In genomic region chr22:29325356-29325755, GRCh38 we compare ENCODE assay signal across 20 cellular contexts. TPM values are rescaled to one million over a fixed set of nuclear protein-coding genes. Genes with fewer than 3 reads are reported as not detected.
A peak's percentile ranks its signal among the peaks of the same experiment; 100 is the strongest.
DNase-seq lines count a peak whose midpoint lies in the region; ATAC-seq and TF ChIP-seq lines count a peak whose summit lies in the region.
"Had no signal": no experiment of that assay in that cellular context is flagged by ENCODE, and none has a peak within 500 bp of the region (broad histone marks: within the 10 kb centered on the region; RNA-seq: fewer than 3 reads in every experiment).

No MANE protein-coding gene starts in this region.

- H3K27me3 Mint-ChIP-seq in CD14-positive monocyte (ENCODE audit: low read depth in 3 of 3) (peaks cover 0 to 3% (median 0%) of the 10 kb centered on the region in 3 donors), neural crest cell (ENCODE audit: low read depth) (no peaks in the 10 kb centered on the region)
- no peaks in the 10 kb centered on the region for H3K27me3 Mint-ChIP-seq in activated T-helper 17 cell treated with anti-CD3 and anti-CD28 coated beads, Interleukin-2, amount 50 U/mL, for 72 hours

- H4K20me1 ChIP-seq in OCI-LY7 (ENCODE audit: insufficient read depth, low read length), result no peaks in the 10 kb centered on the region

- intact Hi-C loops in CD14-positive monocyte (cut with micrococcal nuclease), result no loop called here
- intact Hi-C loops in OCI-LY7 (cut with micrococcal nuclease; ENCODE audit: unreplicated experiment), result no loop called here

- ATAC-seq in HG03045 (IDR thresholded peaks at IDR 0.05; ENCODE audit: unreplicated experiment), result no peak
- no peak for ATAC-seq in activated T-helper 17 cell treated with anti-CD3 and anti-CD28 coated beads, Interleukin-2, amount 50 U/mL, for 72 hours (replicated peaks)

- H3K79me2 ChIP-seq in OCI-LY7 (ENCODE audit: insufficient read depth, low read depth, low read length), result no peaks in the 10 kb centered on the region

- H3K9me2 ChIP-seq in OCI-LY7 (ENCODE audit: insufficient read depth, low read length), result no peaks in the 10 kb centered on the region

- peaks cover 0 to 3% (median 0%) of the 10 kb centered on the region in 7 donors for H3K9me3 Mint-ChIP-seq in CD14-positive monocyte
- H3K9me3 Mint-ChIP-seq in neural crest cell, result no peaks in the 10 kb centered on the region
- no peaks in the 10 kb centered on the region for H3K9me3 Mint-ChIP-seq in activated T-helper 17 cell treated with anti-CD3 and anti-CD28 coated beads, Interleukin-2, amount 50 U/mL, for 72 hours

- H3K4me3 ChIP-seq in OCI-LY7 (ENCODE audit: low read depth, low read length, poor library complexity, severe bottlenecking), result no peak overlapping the region
- H3K4me3 ChIP-seq: MG63, SJSA1 had no signal

- POLR2A ChIA-PET in OCI-LY7 (lab: Charles Lee), result no interaction called here

- BruUV-seq in OCI-LY7 (replicated peaks; lab: Mats Ljungman, UMichigan), result TSS peak; percentile 14

- no peak overlapping the region for H3K4me2 ChIP-seq in OCI-LY7 (ENCODE audit: low read length)

- CTCF ChIA-PET in OCI-LY7 (lab: Charles Lee; ENCODE audit: unreplicated experiment), result no interaction called here

- peaks cover 74% of the 10 kb centered on the region for H3K36me3 ChIP-seq in OCI-LY7 (ENCODE audit: insufficient read depth, low read length)

- H3K4me1 ChIP-seq in OCI-LY7 (ENCODE audit: insufficient read depth, low read length, poor library complexity, severe bottlenecking), result peaks cover 4% of the 10 kb centered on the region
- H3K4me1 ChIP-seq: SJSA1 had no signal

- no peaks in the 10 kb centered on the region for H3K4me1 Mint-ChIP-seq in CD14-positive monocyte
- H3K4me1 Mint-ChIP-seq in neural crest cell, result peaks cover 15% of the 10 kb centered on the region
- H3K4me1 Mint-ChIP-seq in activated T-helper 17 cell treated with anti-CD3 and anti-CD28 coated beads, Interleukin-2, amount 50 U/mL, for 72 hours, result no peaks in the 10 kb centered on the region

- H3K36me3 Mint-ChIP-seq in CD14-positive monocyte (peaks cover 29 to 44% of the 10 kb centered on the region in 2 donors), neural crest cell (ENCODE audit: low read depth) (no peaks in the 10 kb centered on the region)
- peaks cover 6% of the 10 kb centered on the region for H3K36me3 Mint-ChIP-seq in activated T-helper 17 cell treated with anti-CD3 and anti-CD28 coated beads, Interleukin-2, amount 50 U/mL, for 72 hours (ENCODE audit: low read depth)

- H3K27ac Mint-ChIP-seq in CD14-positive monocyte, result peak overlapping the region in 4 of 7 donors; percentile 4 to 64 (median 24)
- H3K27ac Mint-ChIP-seq in neural crest cell (ENCODE audit: unreplicated experiment), result peak overlapping the region; percentile 35
- H3K27ac Mint-ChIP-seq in activated T-helper 17 cell treated with anti-CD3 and anti-CD28 coated beads, Interleukin-2, amount 50 U/mL, for 72 hours, result no peak overlapping the region

- H3K4me3 Mint-ChIP-seq in CD14-positive monocyte (no peak overlapping the region), neural crest cell (no peak overlapping the region)
- no peak overlapping the region for H3K4me3 Mint-ChIP-seq in activated T-helper 17 cell treated with anti-CD3 and anti-CD28 coated beads, Interleukin-2, amount 50 U/mL, for 72 hours

- H3K27ac ChIP-seq in OCI-LY7 (ENCODE audit: low read depth, low read length, poor library complexity, severe bottlenecking) (no peak overlapping the region), caudate nucleus (ENCODE audit: low read depth, low read length) (peak overlapping the region; percentile 52)
- H3K27ac ChIP-seq: C4-2B, SJSA1 had no signal

- no peaks in the 10 kb centered on the region for H3K9me3 ChIP-seq in OCI-LY7 (ENCODE audit: low read length)
- H3K9me3 ChIP-seq: MG63, SJSA1 had no signal

- TF ChIP-seq CTCF in CD14-positive monocyte (IDR thresholded peaks at IDR 0.05) (no peak), OCI-LY7 (conservative IDR thresholded peaks at IDR 0.05; ENCODE audit: low read length) (no peak), neural crest cell (conservative IDR thresholded peaks at IDR 0.05) (no peak)

- no peak for DNase-seq in CD14-positive monocyte (ENCODE audit: low spot score)
- no peak for DNase-seq in OCI-LY7 (ENCODE audit: low spot score)
- no peak for DNase-seq in caudate nucleus (lab: John Stamatoyannopoulos, UW)
- no peak for DNase-seq in neural crest cell (ENCODE audit: low read depth, low spot score)
- no peak for DNase-seq in activated CD4-positive, alpha-beta T cell treated with anti-CD3 and anti-CD28 coated beads, Interleukin-2, amount 50 U/mL, for 1 hour
- DNase-seq: DMS53; GF-D8; Kasumi-1; MG63; NCI-H1417; NCI-H1694 treated with DMSO at 0.1 percent for 48 hours; NCI-H2227 treated with DMSO at 0.1 percent for 48 hours; NCI-H510A; NCI-H748 treated with DMSO at 0.1 percent for 48 hours; NK-92 treated with Interleukin-12 subunit alpha and Interleukin-12 subunit beta, amount 100 ng/mL, for 24 hours had no signal

- no peak overlapping the region for H2AFZ ChIP-seq in OCI-LY7 (ENCODE audit: low read length)

RNA-seq across cellular contexts. Expression of gene RASL10A, which starts 9.9 kb away (rescaled TPM):
- polyA plus RNA-seq in CD14-positive monocyte, result under 1 TPM; 0.35 to 0.50 TPM
- total RNA-seq in OCI-LY7 (2014; rRNA removed; shearing (Covaris generic)), result 2.7 and 5.2 TPM in 2 replicates
- total RNA-seq in OCI-LY7 (2022) (23.3 and 23.7 TPM in 2 replicates), neural crest cell (0.27 and 0.63 TPM in 2 replicates)
- total RNA-seq in activated T-helper 17 cell treated with anti-CD3 and anti-CD28 coated beads, Interleukin-2, amount 50 U/mL, for 72 hours, result under 1 TPM; 0.58 to 0.61 TPM
- total RNA-seq: H4, SJSA1 had no signal

RNA-seq across cellular contexts. Expression of gene GAS2L1, which starts 18.9 kb away (rescaled TPM):
- polyA plus RNA-seq in CD14-positive monocyte, result 10 to 100 TPM; 14.9 to 15.7 TPM
- not detected in 2 replicates for total RNA-seq in OCI-LY7 (2014; rRNA removed; shearing (Covaris generic))
- total RNA-seq in OCI-LY7 (2022) (not detected in 2 replicates), neural crest cell (7.8 and 8.9 TPM in 2 replicates)
- 1 to 10 TPM; 1.9 to 2.9 TPM for total RNA-seq in activated T-helper 17 cell treated with anti-CD3 and anti-CD28 coated beads, Interleukin-2, amount 50 U/mL, for 72 hours

RNA-seq across cellular contexts. Expression of gene EWSR1, which starts 57.3 kb away (rescaled TPM):
- 100 to 1,000 TPM in 1 of 2 donors, 10 to 100 TPM in 1; 81.2 to 136 TPM for polyA plus RNA-seq in CD14-positive monocyte
- 270 and 311 TPM in 2 replicates for total RNA-seq in OCI-LY7 (2014; rRNA removed; shearing (Covaris generic))
- 333 and 375 TPM in 2 replicates for total RNA-seq in OCI-LY7 (2022)
- total RNA-seq in neural crest cell, result 483 and 497 TPM in 2 replicates
- total RNA-seq in activated T-helper 17 cell treated with anti-CD3 and anti-CD28 coated beads, Interleukin-2, amount 50 U/mL, for 72 hours, result 100 to 1,000 TPM; 231 to 319 TPM

RNA-seq across cellular contexts. Expression of gene RHBDD3, which starts 57.6 kb away (rescaled TPM):
- polyA plus RNA-seq in CD14-positive monocyte, result 1 to 10 TPM; 4.0 to 4.8 TPM
- total RNA-seq in OCI-LY7 (2014; rRNA removed; shearing (Covaris generic)), result 37.9 and 44.5 TPM in 2 replicates
- total RNA-seq in OCI-LY7 (2022) (38.6 and 39.2 TPM in 2 replicates), neural crest cell (64.9 and 65.6 TPM in 2 replicates)
- total RNA-seq in activated T-helper 17 cell treated with anti-CD3 and anti-CD28 coated beads, Interleukin-2, amount 50 U/mL, for 72 hours, result 10 to 100 TPM; 19.2 to 36.8 TPM
